Comparison of ENCODE assay signal across 6 cellular contexts in the genomic region with DNA sequence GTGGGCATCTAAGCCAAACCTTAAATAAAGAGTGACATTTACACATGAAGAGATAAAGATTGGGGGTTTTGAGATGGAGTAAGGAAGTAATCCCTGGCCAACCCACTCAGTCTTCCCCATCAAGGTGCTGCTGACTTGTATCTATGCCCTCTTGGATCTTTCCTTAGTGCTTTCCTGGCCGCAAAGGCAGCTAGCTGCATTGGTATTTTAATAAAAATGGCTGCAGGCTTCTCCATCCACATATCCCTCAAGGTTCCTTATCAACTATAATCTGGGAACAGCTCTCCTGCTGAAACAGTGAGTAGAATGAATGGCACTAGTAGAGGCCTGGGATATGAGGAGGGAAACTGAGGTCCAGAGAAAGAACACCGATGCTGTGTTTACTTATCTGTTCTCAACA.
"Had no signal": no experiment of that assay in that cellular context is flagged by ENCODE, and none has a peak within 500 bp of the region (broad histone marks: within the 10 kb centered on the region; RNA-seq: fewer than 3 reads in every experiment).

No MANE protein-coding gene starts in this region.

- H3K4me3 ChIP-seq: K562 had no signal

- H3K4me3 Mint-ChIP-seq: IgD-negative memory B cell had no signal

- H3K27me3 Mint-ChIP-seq: IgD-negative memory B cell had no signal

- DNase-seq: IMR-90, KBM-7, KG1 had no signal

- H3K4me1 Mint-ChIP-seq: IgD-negative memory B cell had no signal

- H3K9me3 Mint-ChIP-seq: IgD-negative memory B cell had no signal

- H3K27ac Mint-ChIP-seq: IgD-negative memory B cell had no signal

- H3K27ac ChIP-seq: HL-60 had no signal

- H3K36me3 Mint-ChIP-seq: IgD-negative memory B cell had no signal
